ENCODE assay signal across 22 cellular contexts in the genomic region with DNA sequence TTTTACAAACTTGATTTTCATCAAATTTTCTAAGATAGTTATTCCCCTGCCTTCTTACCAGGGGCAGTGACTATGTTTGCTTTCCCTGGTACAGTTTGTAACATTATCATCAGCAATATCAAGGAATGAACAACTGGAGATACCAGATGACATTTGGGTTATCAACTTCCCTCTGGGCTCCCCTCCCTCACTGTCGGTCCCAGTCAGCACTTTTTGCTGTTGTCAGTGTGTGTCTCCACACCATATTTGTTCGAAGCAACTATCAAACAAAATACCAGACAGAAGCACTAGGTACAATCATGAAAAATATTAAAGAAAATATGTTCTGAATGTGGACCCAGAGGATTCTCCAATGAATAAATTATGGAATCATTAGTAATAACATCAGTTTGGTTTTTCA.
DNase-seq lines count a peak whose midpoint lies in the region; ATAC-seq, FAIRE-seq and TF ChIP-seq lines count a peak whose summit lies in the region.
"Had no signal": no experiment of that assay in that cellular context is flagged by ENCODE, and none has a peak within 500 bp of the region (broad histone marks: within the 10 kb centered on the region; RNA-seq: fewer than 3 reads in every experiment).

No MANE protein-coding gene starts in this region.

- H3K27ac Mint-ChIP-seq in HFFc6: peak overlapping the region; percentile 62
- H3K27ac Mint-ChIP-seq in progenitor cell of endocrine pancreas: peak overlapping the region; percentile 16
- H3K27ac Mint-ChIP-seq: CD4-positive, CD25-positive, alpha-beta regulatory T cell; CD8-positive, alpha-beta memory T cell had no signal

- no peak overlapping the region for H3K4me2 ChIP-seq in A549

- POLR2A ChIA-PET in A549 (lab: Yijun Ruan, JAX): no interaction called here

- H3K4me1 ChIP-seq in A549 (peaks cover 21% of the 10 kb centered on the region), endocrine pancreas (ENCODE audit: control insufficient read depth, insufficient read depth, low read length) (peaks cover 24% of the 10 kb centered on the region), suprapubic skin (no peaks in the 10 kb centered on the region)
- H3K4me1 ChIP-seq: BE2C had no signal

- 95% methylated on average over 2 of the region's 2 CpGs for WGBS in A549 (ENCODE audit: missing lambda C conversion rate)
- WGBS in suprapubic skin: 89% methylated on average over 2 of the region's 2 CpGs

- H3K27ac ChIP-seq in A549 (no peak overlapping the region), suprapubic skin (no peak overlapping the region)
- H3K27ac ChIP-seq: GM23248, HL-60 had no signal

- DNase-seq in A549 (ENCODE audit: low read depth in 1 of 2, low spot score in 1 of 2) (no peak), HFFc6 (no peak), progenitor cell of endocrine pancreas (ENCODE audit: low spot score, unreplicated experiment) (no peak), suprapubic skin (ENCODE audit: low spot score in 2 of 2) (no peak), frontal cortex (ENCODE audit: low spot score in 2 of 2) (no peak)
- DNase-seq: ACHN; BE2C; C1 segment of cervical spinal cord; CD4-positive, CD25-positive, alpha-beta regulatory T cell; CD8-positive, alpha-beta memory T cell; COR-L47; DMS153; DMS79; GDM1; GM23248 had no signal

- FAIRE-seq in A549 (lab: Jason Lieb, UNC) (no peak), frontal cortex (lab: Jason Lieb, UNC) (no peak)
- FAIRE-seq: GM12892, GM18507 had no signal

- CTCF ChIA-PET in A549 (lab: Yijun Ruan, JAX): interaction anchor here (1.0 kb wide), 1 partner anchor 20 kb away, joined by 3 read pairs; no protein-coding TSS in a partner anchor

- H3K4me3 Mint-ChIP-seq in HFFc6 (no peak overlapping the region), progenitor cell of endocrine pancreas (ENCODE audit: low read depth) (no peak overlapping the region)
- H3K4me3 Mint-ChIP-seq: CD4-positive, CD25-positive, alpha-beta regulatory T cell; CD8-positive, alpha-beta memory T cell; IgD-negative memory B cell had no signal

- no peak for TF ChIP-seq POLR2A in A549 (IDR thresholded peaks at IDR 0.05; ENCODE audit: low read length)
- no peak for TF ChIP-seq POLR2A in suprapubic skin (IDR thresholded peaks at IDR 0.05)

- TF ChIP-seq EP300 in A549 (IDR thresholded peaks at IDR 0.05) (no peak), suprapubic skin (IDR thresholded peaks at IDR 0.05) (no peak)

- ATAC-seq in A549 (peak in 1 of 2 experiments; percentile 33; a peak in 2 of 6 replicates), HG03442 (IDR thresholded peaks at IDR 0.05; ENCODE audit: unreplicated experiment) (no peak)

- no peak for TF ChIP-seq RAD21 in A549 (conservative IDR thresholded peaks at IDR 0.05 in 1 of 2, IDR thresholded peaks at IDR 0.05 in 1 of 2)

- TF ChIP-seq CTCF in A549 (IDR thresholded peaks at IDR 0.05): no peak
- TF ChIP-seq CTCF in HFFc6 (IDR thresholded peaks at IDR 0.05): no peak
- no peak for TF ChIP-seq CTCF in progenitor cell of endocrine pancreas (IDR thresholded peaks at IDR 0.05; ENCODE audit: unreplicated experiment)
- TF ChIP-seq CTCF in suprapubic skin (IDR thresholded peaks at IDR 0.05): no peak

- H3K4me3 ChIP-seq in A549 (no peak overlapping the region), endocrine pancreas (ENCODE audit: control insufficient read depth, insufficient read depth, low read length) (peak overlapping the region; percentile 18), suprapubic skin (no peak overlapping the region)
- H3K4me3 ChIP-seq: GM23248, HAP-1 had no signal

- H3K9me3 Mint-ChIP-seq in HFFc6: no peaks in the 10 kb centered on the region
- H3K9me3 Mint-ChIP-seq in progenitor cell of endocrine pancreas (ENCODE audit: low read depth): no peaks in the 10 kb centered on the region
- H3K9me3 Mint-ChIP-seq: CD8-positive, alpha-beta memory T cell; IgD-negative memory B cell had no signal

- no peaks in the 10 kb centered on the region for H3K36me3 ChIP-seq in endocrine pancreas (ENCODE audit: control insufficient read depth, insufficient read depth, low read length)
- no peaks in the 10 kb centered on the region for H3K36me3 ChIP-seq in suprapubic skin
- H3K36me3 ChIP-seq: BE2C, HAP-1 had no signal

- H3K4me1 Mint-ChIP-seq in HFFc6 (ENCODE audit: low read depth): peaks cover 7% of the 10 kb centered on the region
- H3K4me1 Mint-ChIP-seq in progenitor cell of endocrine pancreas (ENCODE audit: low read depth): peaks cover 10% of the 10 kb centered on the region
- H3K4me1 Mint-ChIP-seq: CD4-positive, CD25-positive, alpha-beta regulatory T cell; CD8-positive, alpha-beta memory T cell; IgD-negative memory B cell had no signal

- H3K27me3 ChIP-seq in endocrine pancreas (ENCODE audit: control insufficient read depth, insufficient read depth, low read length) (no peaks in the 10 kb centered on the region), suprapubic skin (no peaks in the 10 kb centered on the region)
- H3K27me3 ChIP-seq: BE2C had no signal

- H3K27me3 Mint-ChIP-seq in HFFc6 (ENCODE audit: insufficient read depth) (peaks cover 2% of the 10 kb centered on the region; the same call in 1 of the 2 replicates), progenitor cell of endocrine pancreas (no peaks in the 10 kb centered on the region)
- H3K27me3 Mint-ChIP-seq: CD4-positive, CD25-positive, alpha-beta regulatory T cell; CD8-positive, alpha-beta memory T cell; IgD-negative memory B cell had no signal

- H3K9ac ChIP-seq in endocrine pancreas (ENCODE audit: control insufficient read depth, insufficient read depth, low read length): no peak overlapping the region
- H3K9ac ChIP-seq: GM23248 had no signal

- H3K36me3 Mint-ChIP-seq in HFFc6 (ENCODE audit: low read depth): peaks cover 9% of the 10 kb centered on the region
- H3K36me3 Mint-ChIP-seq in progenitor cell of endocrine pancreas (ENCODE audit: insufficient read depth): peaks cover 4% of the 10 kb centered on the region
- H3K36me3 Mint-ChIP-seq: CD4-positive, CD25-positive, alpha-beta regulatory T cell; CD8-positive, alpha-beta memory T cell; IgD-negative memory B cell had no signal

- no peaks in the 10 kb centered on the region for H3K9me3 ChIP-seq in A549
- no peaks in the 10 kb centered on the region for H3K9me3 ChIP-seq in endocrine pancreas (ENCODE audit: control insufficient read depth, low read length)
- no peaks in the 10 kb centered on the region for H3K9me3 ChIP-seq in suprapubic skin
- H3K9me3 ChIP-seq: BE2C, HAP-1 had no signal

TF ChIP-seq in A549, 52 proteins besides CTCF, POLR2A, EP300 and RAD21:
- peak; percentile 55 for TF ChIP-seq MAFK (IDR thresholded peaks at IDR 0.05; ENCODE audit: partially characterized antibody)
- TF ChIP-seq, protein P1, sequence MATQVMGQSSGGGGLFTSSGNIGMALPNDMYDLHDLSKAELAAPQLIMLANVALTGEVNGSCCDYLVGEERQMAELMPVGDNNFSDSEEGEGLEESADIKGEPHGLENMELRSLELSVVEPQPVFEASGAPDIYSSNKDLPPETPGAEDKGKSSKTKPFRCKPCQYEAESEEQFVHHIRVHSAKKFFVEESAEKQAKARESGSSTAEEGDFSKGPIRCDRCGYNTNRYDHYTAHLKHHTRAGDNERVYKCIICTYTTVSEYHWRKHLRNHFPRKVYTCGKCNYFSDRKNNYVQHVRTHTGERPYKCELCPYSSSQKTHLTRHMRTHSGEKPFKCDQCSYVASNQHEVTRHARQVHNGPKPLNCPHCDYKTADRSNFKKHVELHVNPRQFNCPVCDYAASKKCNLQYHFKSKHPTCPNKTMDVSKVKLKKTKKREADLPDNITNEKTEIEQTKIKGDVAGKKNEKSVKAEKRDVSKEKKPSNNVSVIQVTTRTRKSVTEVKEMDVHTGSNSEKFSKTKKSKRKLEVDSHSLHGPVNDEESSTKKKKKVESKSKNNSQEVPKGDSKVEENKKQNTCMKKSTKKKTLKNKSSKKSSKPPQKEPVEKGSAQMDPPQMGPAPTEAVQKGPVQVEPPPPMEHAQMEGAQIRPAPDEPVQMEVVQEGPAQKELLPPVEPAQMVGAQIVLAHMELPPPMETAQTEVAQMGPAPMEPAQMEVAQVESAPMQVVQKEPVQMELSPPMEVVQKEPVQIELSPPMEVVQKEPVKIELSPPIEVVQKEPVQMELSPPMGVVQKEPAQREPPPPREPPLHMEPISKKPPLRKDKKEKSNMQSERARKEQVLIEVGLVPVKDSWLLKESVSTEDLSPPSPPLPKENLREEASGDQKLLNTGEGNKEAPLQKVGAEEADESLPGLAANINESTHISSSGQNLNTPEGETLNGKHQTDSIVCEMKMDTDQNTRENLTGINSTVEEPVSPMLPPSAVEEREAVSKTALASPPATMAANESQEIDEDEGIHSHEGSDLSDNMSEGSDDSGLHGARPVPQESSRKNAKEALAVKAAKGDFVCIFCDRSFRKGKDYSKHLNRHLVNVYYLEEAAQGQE (IDR thresholded peaks at IDR 0.05): no peak
